Comparison of ENCODE assay signal across 15 cellular contexts in genomic region chr19:31818740-31819228, GRCh38.
"Had no signal": no experiment of that assay in that cellular context is flagged by ENCODE, and none has a peak within 500 bp of the region (broad histone marks: within the 10 kb centered on the region; RNA-seq: fewer than 3 reads in every experiment).

No MANE protein-coding gene starts in this region.

- H3K9me3 Mint-ChIP-seq: activated naive CD4-positive, alpha-beta T cell treated with anti-CD3 and anti-CD28 coated beads for 36 hours had no signal

- H3K27me3 Mint-ChIP-seq: activated T-helper 17 cell treated with anti-CD3 and anti-CD28 coated beads, Interleukin-2, amount 50 U/mL, for 72 hours had no signal

- H3K4me3 ChIP-seq: breast epithelium, heart left ventricle, pancreas, stomach, thoracic aorta had no signal

- H3K4me3 Mint-ChIP-seq: activated naive CD4-positive, alpha-beta T cell treated with anti-CD3 and anti-CD28 coated beads for 36 hours; activated naive CD8-positive, alpha-beta T cell treated with anti-CD3 and anti-CD28 coated beads, Interleukin-2, amount 50 U/mL, for 24 hours; activated T-helper 17 cell treated with anti-CD3 and anti-CD28 coated beads, Interleukin-2, amount 50 U/mL, for 72 hours had no signal

- H3K27ac ChIP-seq: breast epithelium, epithelial cell of prostate, heart left ventricle, pancreas, stomach, thoracic aorta had no signal

- DNase-seq: activated CD4-positive, alpha-beta T cell treated with anti-CD3 and anti-CD28 coated beads for 1 hour; activated CD4-positive, alpha-beta T cell treated with anti-CD3 and anti-CD28 coated beads, Interleukin-2, amount 50 U/mL, for 48 hours; activated naive CD4-positive, alpha-beta T cell treated with anti-CD3 and anti-CD28 coated beads for 36 hours; activated naive CD8-positive, alpha-beta T cell treated with anti-CD3 and anti-CD28 coated beads, Interleukin-2, amount 50 U/mL, for 24 hours; aorta; cerebellar nuclear complex; effector CD8-positive, alpha-beta T cell; heart left ventricle; pancreas; stimulated activated CD4-positive, alpha-beta T cell treated with anti-CD3 and anti-CD28 coated beads, Interleukin-2, amount 100 ng/mL, for 24 hours; stomach had no signal

- H3K27me3 ChIP-seq: breast epithelium, heart left ventricle, pancreas, stomach had no signal

- H3K4me1 Mint-ChIP-seq: activated naive CD8-positive, alpha-beta T cell treated with anti-CD3 and anti-CD28 coated beads, Interleukin-2, amount 50 U/mL, for 24 hours; activated T-helper 17 cell treated with anti-CD3 and anti-CD28 coated beads, Interleukin-2, amount 50 U/mL, for 72 hours had no signal

- ATAC-seq: activated naive CD8-positive, alpha-beta T cell treated with anti-CD3 and anti-CD28 coated beads, Interleukin-2, amount 50 U/mL, for 24 hours; activated T-helper 17 cell treated with anti-CD3 and anti-CD28 coated beads, Interleukin-2, amount 50 U/mL, for 72 hours; heart left ventricle; pancreas had no signal

- H3K9me3 ChIP-seq: breast epithelium, heart left ventricle, pancreas, thoracic aorta had no signal

- H3K36me3 ChIP-seq: breast epithelium, heart left ventricle, pancreas, stomach, thoracic aorta had no signal

- H3K27ac Mint-ChIP-seq: activated naive CD4-positive, alpha-beta T cell treated with anti-CD3 and anti-CD28 coated beads for 36 hours; activated naive CD8-positive, alpha-beta T cell treated with anti-CD3 and anti-CD28 coated beads, Interleukin-2, amount 50 U/mL, for 24 hours; activated T-helper 17 cell treated with anti-CD3 and anti-CD28 coated beads, Interleukin-2, amount 50 U/mL, for 72 hours had no signal

- H3K4me1 ChIP-seq: breast epithelium, pancreas, stomach had no signal
